9 cellular contexts compared by ENCODE assay signal in genomic region chr9:91364005-91364404, GRCh38.
"Had no signal": no experiment of that assay in that cellular context is flagged by ENCODE, and none has a peak within 500 bp of the region (broad histone marks: within the 10 kb centered on the region; RNA-seq: fewer than 3 reads in every experiment).

No MANE protein-coding gene starts in this region.

- H3K4me3 Mint-ChIP-seq: GM23338, H9 had no signal

- ATAC-seq: GM23338, K562 had no signal

- H3K4me3 ChIP-seq: GM23338, K562 had no signal

- DNase-seq: H9, HCEC 1CT, IMR-90, KG1 had no signal

- H3K4me2 ChIP-seq: GM23338 had no signal

- H2AFZ ChIP-seq: GM23338 had no signal

- FAIRE-seq: H1, H54, HTR-8/SVneo, K562 had no signal

- H3K27ac Mint-ChIP-seq: GM23338, H9 had no signal
